Comparison of ENCODE assay signal across 29 cellular contexts in genomic region chr1:225943582-225943981, GRCh38. TPM values are rescaled to one million over a fixed set of nuclear protein-coding genes. Genes with fewer than 3 reads are reported as not detected.
DNase-seq lines count a peak whose midpoint lies in the region; ATAC-seq, FAIRE-seq and TF ChIP-seq lines count a peak whose summit lies in the region.
"Had no signal": no experiment of that assay in that cellular context is flagged by ENCODE, and none has a peak within 500 bp of the region (broad histone marks: within the 10 kb centered on the region; RNA-seq: fewer than 3 reads in every experiment).

No MANE protein-coding gene starts in this region.

- 92% methylated on average over 4 of the region's 4 CpGs; no CpG with 5 or more reads in 1 of the 2 experiments for WGBS in H1 (ENCODE audit: extremely low coverage in 1 of 2, insufficient coverage in 1 of 2, insufficient read length in 1 of 2, insufficient replicate concordance in 2 of 2, low coverage in 1 of 2, low lambda C conversion rate in 2 of 2, missing lambda C conversion rate in 1 of 2), 2 experiments
- WGBS in neuronal stem cell (ENCODE audit: extremely low coverage in 2 of 2, insufficient read length in 2 of 2, insufficient replicate concordance in 1 of 2), 2 donors, result no CpG with 5 or more reads among the region's 4 CpGs

- no peaks in the 10 kb centered on the region for H3K79me2 ChIP-seq in OCI-LY7 (ENCODE audit: insufficient read depth, low read depth, low read length)
- no peaks in the 10 kb centered on the region for H3K79me2 ChIP-seq in H1 (ENCODE audit: control insufficient read depth in 1 of 2, insufficient read depth in 2 of 2, low read length in 2 of 2)

- H2BK15ac ChIP-seq in H1 (ENCODE audit: low read length) (peak overlapping the region; percentile 72; the same call in 1 of the 2 replicates), neuronal stem cell (ENCODE audit: low read length) (no peak overlapping the region)

- H4K20me1 ChIP-seq in OCI-LY7 (ENCODE audit: insufficient read depth, low read length) (no peaks in the 10 kb centered on the region), H1 (replicated peaks in 1 of 2; ENCODE audit: control insufficient read depth in 1 of 2, insufficient read depth in 2 of 2, low read length in 2 of 2) (no peaks in the 10 kb centered on the region)

- peak overlapping the region; percentile 56 for H4K91ac ChIP-seq in H1 (replicated peaks; ENCODE audit: insufficient read length, low read length)
- H4K91ac ChIP-seq in neuronal stem cell (ENCODE audit: low read depth, low read length, poor library complexity), result no peak overlapping the region

- H3K79me1 ChIP-seq in H1 (ENCODE audit: low read depth, low read length), result no peaks in the 10 kb centered on the region
- no peaks in the 10 kb centered on the region for H3K79me1 ChIP-seq in neuronal stem cell (ENCODE audit: low read depth, low read length)

- no peak overlapping the region for H3K4me3 ChIP-seq in left ventricle myocardium inferior
- H3K4me3 ChIP-seq in OCI-LY7 (ENCODE audit: low read depth, low read length, poor library complexity, severe bottlenecking), result no peak overlapping the region
- H3K4me3 ChIP-seq in H1 (ENCODE audit: extremely low read depth in 1 of 4, insufficient read depth in 2 of 4, low read depth in 3 of 4, low read length in 4 of 4), result no peak overlapping the region
- H3K4me3 ChIP-seq in neuronal stem cell (ENCODE audit: low read length in 2 of 2), result no peak overlapping the region
- H3K4me3 ChIP-seq in vagina, result no peak overlapping the region
- H3K4me3 ChIP-seq: GM12878 had no signal

- no peak overlapping the region for H2AK5ac ChIP-seq in H1 (ENCODE audit: low read depth, low read length)
- H2AK5ac ChIP-seq in neuronal stem cell (ENCODE audit: low read depth, low read length), result no peak overlapping the region

- H3K18ac ChIP-seq in H1 (ENCODE audit: extremely low read depth, low read length) (no peak overlapping the region; the same call in 1 of the 2 replicates), neuronal stem cell (ENCODE audit: low read length) (peak overlapping the region; percentile 19)

- H3K27ac ChIP-seq in left ventricle myocardium inferior (replicated peaks) (peak overlapping the region; percentile 27), OCI-LY7 (ENCODE audit: low read depth, low read length, poor library complexity, severe bottlenecking) (peak overlapping the region; percentile 95), H1 (ENCODE audit: low read depth, low read length) (no peak overlapping the region), neuronal stem cell (replicated peaks; ENCODE audit: low read length) (no peak overlapping the region), vagina (no peak overlapping the region)
- H3K27ac ChIP-seq: 22Rv1, C4-2B had no signal

- H3K4me2 ChIP-seq in OCI-LY7 (ENCODE audit: low read length), result peak overlapping the region; percentile 76
- no peak overlapping the region for H3K4me2 ChIP-seq in H1 (ENCODE audit: insufficient read depth in 1 of 2, low read depth in 2 of 2, low read length in 2 of 2)
- no peak overlapping the region for H3K4me2 ChIP-seq in neuronal stem cell (ENCODE audit: insufficient read depth, low read length, poor library complexity, severe bottlenecking)

- H2BK12ac ChIP-seq in H1 (ENCODE audit: low read depth, low read length), result peak overlapping the region; percentile 68; the same call in 1 of the 2 replicates
- no peak overlapping the region for H2BK12ac ChIP-seq in neuronal stem cell (ENCODE audit: low read length)

- no peaks in the 10 kb centered on the region for H3K36me3 ChIP-seq in left ventricle myocardium inferior
- H3K36me3 ChIP-seq in OCI-LY7 (ENCODE audit: insufficient read depth, low read length), result no peaks in the 10 kb centered on the region
- H3K36me3 ChIP-seq in H1 (ENCODE audit: control insufficient read depth in 2 of 4, insufficient read depth in 4 of 4, low read length in 3 of 4), result no peaks in the 10 kb centered on the region
- H3K36me3 ChIP-seq in neuronal stem cell (replicated peaks in 1 of 2; ENCODE audit: control insufficient read depth in 2 of 2, insufficient read depth in 2 of 2, low read length in 2 of 2), result no peaks in the 10 kb centered on the region
- no peaks in the 10 kb centered on the region for H3K36me3 ChIP-seq in vagina

- H2BK5ac ChIP-seq in H1 (ENCODE audit: low read depth, low read length) (no peak overlapping the region), neuronal stem cell (ENCODE audit: low read length) (no peak overlapping the region)

- H4K8ac ChIP-seq in H1 (ENCODE audit: extremely low read depth, insufficient read depth, low read length) (no peak overlapping the region), neuronal stem cell (ENCODE audit: low read depth, low read length) (no peak overlapping the region)

- H3K14ac ChIP-seq in H1 (ENCODE audit: insufficient read length) (no peak overlapping the region), neuronal stem cell (ENCODE audit: low read length) (no peak overlapping the region)

- H2BK120ac ChIP-seq in H1 (replicated peaks; ENCODE audit: low read depth, low read length) (no peak overlapping the region), neuronal stem cell (ENCODE audit: low read depth, low read length) (no peak overlapping the region)

- TF ChIP-seq POLR2A in H1 (IDR thresholded peaks at IDR 0.05; ENCODE audit: control extremely low read depth in 1 of 2, low read depth in 2 of 2, low read length in 2 of 2) (no peak), vagina (IDR thresholded peaks at IDR 0.05) (no peak)

- intact Hi-C loops in left ventricle myocardium inferior (cut with micrococcal nuclease), result no loop called here
- intact Hi-C loops in Right ventricle myocardium superior (cut with DNase I), result no loop called here
- intact Hi-C loops in OCI-LY7 (cut with micrococcal nuclease; ENCODE audit: unreplicated experiment), result loop anchor here (2.0 to 5.0 kb wide), 2 partner anchors 61 to 516 kb away; partner anchors contain the start of genes LBR and TMEM63A
- intact Hi-C loops in vagina (cut with DNase I), result no loop called here

- no peak overlapping the region for H4K5ac ChIP-seq in H1 (ENCODE audit: insufficient read length, low read depth, low read length)

- DNase-seq in left ventricle myocardium inferior (no peak), Right ventricle myocardium superior (no peak), OCI-LY7 (ENCODE audit: low spot score) (no peak), H1 (ENCODE audit: low read depth in 1 of 2, low spot score in 2 of 2) (no peak), neuronal stem cell (ENCODE audit: low spot score) (no peak), NCI-H774 (lab: John Stamatoyannopoulos, UW) (no peak), vagina (ENCODE audit: extremely low spot score in 2 of 2) (no peak)
- DNase-seq: CD8-positive, alpha-beta memory T cell; DMS 273 treated with DMSO at 0.1 percent for 48 hours; DMS79; EL; GDM1; Karpas-422; NCI-H1092 treated with DMSO at 0.1 percent for 48 hours; NCI-H146; NCI-H1930; NCI-H2107; NCI-H524; NCI-H82; RPMI8226; SHP77 had no signal

- H2AFZ ChIP-seq in OCI-LY7 (ENCODE audit: low read length) (no peak overlapping the region; the same call in 1 of the 2 replicates), H1 (ENCODE audit: low read length) (no peak overlapping the region), neuronal stem cell (ENCODE audit: low read length) (no peak overlapping the region)

- POLR2A ChIA-PET in OCI-LY7 (lab: Charles Lee), result interaction anchor here (0.9 to 7.9 kb wide), 8 partner anchors 11 to 165 kb away, joined by 3 to 83 read pairs (median 5); partner anchors contain the start of genes PYCR2 and TMEM63A
- POLR2A ChIA-PET in H1 (lab: Charles Lee; ENCODE audit: partially characterized antibody), result interaction anchor here (1.3 to 1.5 kb wide), 2 partner anchors 93 to 118 kb away, joined by 4 read pairs; partner anchors contain the start of gene H3-3A

- BruUV-seq in OCI-LY7 (replicated peaks; lab: Mats Ljungman, UMichigan), result no TSS peak

- FAIRE-seq in H1 (lab: Jason Lieb, UNC), result no peak
- FAIRE-seq: GM12878, HTR-8/SVneo had no signal

- TF ChIP-seq EP300 in H1 (IDR thresholded peaks at IDR 0.05; ENCODE audit: borderline replicate concordance in 1 of 2, low read depth in 2 of 2, low read length in 2 of 2), result no peak

- H3K9me3 ChIP-seq in left ventricle myocardium inferior (replicated peaks) (no peaks in the 10 kb centered on the region), OCI-LY7 (ENCODE audit: low read length) (no peaks in the 10 kb centered on the region), H1 (ENCODE audit: insufficient read depth in 2 of 2, low read depth in 1 of 2, low read length in 1 of 2) (no peaks in the 10 kb centered on the region), neuronal stem cell (replicated peaks in 1 of 2; ENCODE audit: control insufficient read depth in 2 of 2, insufficient read depth in 1 of 2, low read depth in 1 of 2, low read length in 2 of 2) (no peaks in the 10 kb centered on the region), vagina (no peaks in the 10 kb centered on the region)

- no peak overlapping the region for H3K9ac ChIP-seq in H1 (replicated peaks in 1 of 4; ENCODE audit: extremely low read depth in 1 of 4, low read depth in 3 of 4, low read length in 3 of 4)
- no peak overlapping the region for H3K9ac ChIP-seq in neuronal stem cell (ENCODE audit: low read depth, low read length, poor library complexity)

- H3K27me3 ChIP-seq in left ventricle myocardium inferior (ENCODE audit: low read depth) (peaks cover 3% of the 10 kb centered on the region), H1 (replicated peaks in 1 of 4; ENCODE audit: control insufficient read depth in 3 of 4, extremely low read depth in 1 of 4, insufficient read depth in 3 of 4, low read length in 3 of 4) (peaks cover 0 to 14% (median 9%) of the 10 kb centered on the region in 4 experiments; a peak in 4 of 7 replicates), neuronal stem cell (ENCODE audit: control insufficient read depth in 3 of 3, insufficient read depth in 3 of 3, low read depth in 1 of 3, low read length in 3 of 3) (peaks cover 0 to 17% (median 14%) of the 10 kb centered on the region in 3 experiments), vagina (no peaks in the 10 kb centered on the region)

- H3K9me2 ChIP-seq in OCI-LY7 (ENCODE audit: insufficient read depth, low read length), result no peaks in the 10 kb centered on the region

- no peak overlapping the region for H2BK20ac ChIP-seq in H1 (ENCODE audit: low read length)

- H3K23ac ChIP-seq in H1 (ENCODE audit: insufficient read length) (no peak overlapping the region), neuronal stem cell (ENCODE audit: low read depth, low read length, poor library complexity) (no peak overlapping the region)

- CTCF ChIA-PET in OCI-LY7 (lab: Charles Lee; ENCODE audit: unreplicated experiment) (interaction anchor here (1.0 kb wide), 1 partner anchor 56 kb away, joined by 3 read pairs; the partner anchor contains the start of gene SDE2), H1 (lab: Charles Lee; ENCODE audit: partially characterized antibody) (interaction anchor here (1.2 to 3.1 kb wide), 4 partner anchors 18 to 171 kb away, joined by 3 to 25 read pairs (median 10); no protein-coding TSS in a partner anchor)

- peaks cover 32% of the 10 kb centered on the region for H3K4me1 ChIP-seq in left ventricle myocardium inferior
- peaks cover 78% of the 10 kb centered on the region for H3K4me1 ChIP-seq in OCI-LY7 (ENCODE audit: insufficient read depth, low read length, poor library complexity, severe bottlenecking)
- peaks cover 8 to 23% (median 15%) of the 10 kb centered on the region in 4 experiments for H3K4me1 ChIP-seq in H1 (replicated peaks in 1 of 4; ENCODE audit: control insufficient read depth in 3 of 4, insufficient read depth in 4 of 4, low read length in 3 of 4)
- H3K4me1 ChIP-seq in neuronal stem cell (ENCODE audit: control insufficient read depth in 2 of 2, insufficient read depth in 1 of 2, low read depth in 1 of 2, low read length in 2 of 2), result peaks cover 31 to 40% of the 10 kb centered on the region in 2 donors
- peaks cover 22% of the 10 kb centered on the region for H3K4me1 ChIP-seq in vagina

- ATAC-seq in Right ventricle myocardium superior (ENCODE audit: poor library complexity), result no peak
- no peak for ATAC-seq in GM21447 (IDR thresholded peaks at IDR 0.05; ENCODE audit: unreplicated experiment)

- H3K23me2 ChIP-seq in H1 (ENCODE audit: low read depth, low read length), result no peaks in the 10 kb centered on the region

- no peak overlapping the region for H3K56ac ChIP-seq in H1 (replicated peaks; ENCODE audit: insufficient read length, low read depth, low read length)

- TF ChIP-seq CTCF in left ventricle myocardium inferior (IDR thresholded peaks at IDR 0.05; ENCODE audit: borderline replicate concordance) (no peak), OCI-LY7 (conservative IDR thresholded peaks at IDR 0.05; ENCODE audit: low read length) (no peak), H1 (IDR thresholded peaks at IDR 0.05; ENCODE audit: control extremely low read depth in 1 of 3, insufficient read depth in 1 of 3, low read depth in 1 of 3, low read length in 3 of 3) (no peak), vagina (IDR thresholded peaks at IDR 0.05) (no peak)

- no peak overlapping the region for H3K4ac ChIP-seq in H1 (replicated peaks; ENCODE audit: insufficient read length, low read depth, low read length)
- H3K4ac ChIP-seq in neuronal stem cell (ENCODE audit: low read length), result no peak overlapping the region

- no peak for TF ChIP-seq RAD21 in H1 (IDR thresholded peaks at IDR 0.05 in 1 of 2, conservative IDR thresholded peaks at IDR 0.05 in 1 of 2; ENCODE audit: low read depth in 2 of 2, low read length in 2 of 2)

RNA-seq across cellular contexts. Expression of gene LEFTY2, which starts 2.6 kb away (rescaled TPM):
- 0.69 TPM for total RNA-seq in left ventricle myocardium inferior
- 0.24 TPM for total RNA-seq in Right ventricle myocardium superior
- 3.8 and 4.8 TPM in 2 replicates for total RNA-seq in OCI-LY7 (2014; rRNA removed; shearing (Covaris generic))
- total RNA-seq in OCI-LY7 (2022), result 4.3 and 7.3 TPM in 2 replicates
- total RNA-seq in H1 (2021; fragmentation: NEBNext Ultra II Directional; extraction: Animal tissue kit (Norgen Biotek cat#: 25700)), result 3.2 and 4.3 TPM in 2 replicates
- polyA plus RNA-seq in H1 (2011; rRNA removed), result 2.6 and 2.9 TPM in 2 replicates
- polyA plus RNA-seq in H1 (2011; cell fraction: cytosol; rRNA removed), result 3.1 TPM
- polyA plus RNA-seq in H1 (2011; cell fraction: nucleus; rRNA removed), result 2.5 TPM
- polyA plus RNA-seq in H1 (2012, experiment 1 of 2), result 0.94 to 1.9 TPM (median 1.4 TPM) in 4 replicates
- 2.2 TPM for polyA plus RNA-seq in H1 (2012, experiment 2 of 2)
- polyA plus RNA-seq in H1 (2013, experiment 1 of 2), result 44.6 TPM
- polyA plus RNA-seq in H1 (2013, experiment 2 of 2), result 54.0 TPM
- 0.83 and 1.4 TPM in 2 replicates for polyA minus RNA-seq in H1 (2011; rRNA and poly(A)+ RNA removed)
- 0.88 TPM for polyA minus RNA-seq in H1 (2011; cell fraction: cytosol; rRNA and poly(A)+ RNA removed)
- 1.5 TPM for polyA minus RNA-seq in H1 (2011; cell fraction: nucleus; rRNA and poly(A)+ RNA removed)
- 0.11 TPM for polyA plus RNA-seq in neuronal stem cell (2013, experiment 1 of 2)
- 0.10 TPM for polyA plus RNA-seq in neuronal stem cell (2013, experiment 2 of 2)
- total RNA-seq in vagina, result 2.7 TPM
- total RNA-seq: B cell; CD8-positive, alpha-beta memory T cell; GM12878; H4 had no signal
- polyA plus RNA-seq: CD8-positive, alpha-beta memory T cell; GM12878 had no signal

RNA-seq across cellular contexts. Expression of gene PYCR2, which starts 19.5 kb away (rescaled TPM):
- total RNA-seq in left ventricle myocardium inferior (64.0 TPM), Right ventricle myocardium superior (60.3 TPM), OCI-LY7 (2022) (153 and 181 TPM in 2 replicates), vagina (47.4 TPM)
- 120 and 136 TPM in 2 replicates for total RNA-seq in OCI-LY7 (2014; rRNA removed; shearing (Covaris generic))
- total RNA-seq in H1 (2021; fragmentation: NEBNext Ultra II Directional; extraction: Animal tissue kit (Norgen Biotek cat#: 25700)), result 84.3 and 84.6 TPM in 2 replicates
- 79.3 and 96.6 TPM in 2 replicates for polyA plus RNA-seq in H1 (2011; rRNA removed)
- 96.5 TPM for polyA plus RNA-seq in H1 (2011; cell fraction: cytosol; rRNA removed)
- polyA plus RNA-seq in H1 (2011; cell fraction: nucleus; rRNA removed), result 96.7 TPM
- polyA plus RNA-seq in H1 (2012, experiment 1 of 2), result 63.1 to 84.9 TPM (median 76.1 TPM) in 4 replicates
- polyA plus RNA-seq in H1 (2012, experiment 2 of 2), result 59.4 TPM
- 113 TPM for polyA plus RNA-seq in H1 (2013, experiment 1 of 2)
- polyA plus RNA-seq in H1 (2013, experiment 2 of 2), result 115 TPM
- 41.8 and 68.7 TPM in 2 replicates for polyA minus RNA-seq in H1 (2011; rRNA and poly(A)+ RNA removed)
- 22.0 TPM for polyA minus RNA-seq in H1 (2011; cell fraction: cytosol; rRNA and poly(A)+ RNA removed)
- 26.9 TPM for polyA minus RNA-seq in H1 (2011; cell fraction: nucleus; rRNA and poly(A)+ RNA removed)
- 52.5 TPM for polyA plus RNA-seq in neuronal stem cell (2013, experiment 1 of 2)
- polyA plus RNA-seq in neuronal stem cell (2013, experiment 2 of 2), result 54.2 TPM

RNA-seq across cellular contexts. Expression of gene LEFTY1, which starts 54.6 kb away (rescaled TPM):
- total RNA-seq in left ventricle myocardium inferior, result 0.55 TPM
- 0.13 TPM for total RNA-seq in Right ventricle myocardium superior
- total RNA-seq in OCI-LY7 (2014; rRNA removed; shearing (Covaris generic)), result 0.09 TPM in 1 of 2 replicates, not detected in the other
- 0.44 and 1.0 TPM in 2 replicates for total RNA-seq in OCI-LY7 (2022)
- 8.4 and 11.7 TPM in 2 replicates for total RNA-seq in H1 (2021; fragmentation: NEBNext Ultra II Directional; extraction: Animal tissue kit (Norgen Biotek cat#: 25700))
- 4.5 and 7.3 TPM in 2 replicates for polyA plus RNA-seq in H1 (2011; rRNA removed)
- polyA plus RNA-seq in H1 (2011; cell fraction: cytosol; rRNA removed), result 7.1 TPM
- 8.4 TPM for polyA plus RNA-seq in H1 (2011; cell fraction: nucleus; rRNA removed)
- 1.8 to 3.5 TPM (median 3.1 TPM) in 4 replicates for polyA plus RNA-seq in H1 (2012, experiment 1 of 2)
- 3.5 TPM for polyA plus RNA-seq in H1 (2012, experiment 2 of 2)
- polyA plus RNA-seq in H1 (2013, experiment 1 of 2), result 112 TPM
- polyA plus RNA-seq in H1 (2013, experiment 2 of 2), result 131 TPM
- 0.66 and 1.3 TPM in 2 replicates for polyA minus RNA-seq in H1 (2011; rRNA and poly(A)+ RNA removed)
- polyA minus RNA-seq in H1 (2011; cell fraction: cytosol; rRNA and poly(A)+ RNA removed), result 3.0 TPM
- polyA minus RNA-seq in H1 (2011; cell fraction: nucleus; rRNA and poly(A)+ RNA removed), result 3.1 TPM
- 0.33 TPM for polyA plus RNA-seq in neuronal stem cell (2013, experiment 1 of 2)
- polyA plus RNA-seq in neuronal stem cell (2013, experiment 2 of 2), result 0.21 TPM
- total RNA-seq in vagina, result not detected
- total RNA-seq: B cell; CD8-positive, alpha-beta memory T cell had no signal
- polyA plus RNA-seq: IgD-negative memory B cell had no signal

RNA-seq across cellular contexts. Expression of gene SDE2, which starts 55.6 kb away (rescaled TPM):
- 11.3 TPM for total RNA-seq in left ventricle myocardium inferior
- 9.4 TPM for total RNA-seq in Right ventricle myocardium superior
- total RNA-seq in OCI-LY7 (2014; rRNA removed; shearing (Covaris generic)), result 18.2 and 22.0 TPM in 2 replicates
- 25.0 and 25.4 TPM in 2 replicates for total RNA-seq in OCI-LY7 (2022)
- 16.5 and 16.7 TPM in 2 replicates for total RNA-seq in H1 (2021; fragmentation: NEBNext Ultra II Directional; extraction: Animal tissue kit (Norgen Biotek cat#: 25700))
- 8.0 and 8.5 TPM in 2 replicates for polyA plus RNA-seq in H1 (2011; rRNA removed)
- 11.6 TPM for polyA plus RNA-seq in H1 (2011; cell fraction: cytosol; rRNA removed)
- 3.6 TPM for polyA plus RNA-seq in H1 (2011; cell fraction: nucleus; rRNA removed)
- 6.6 to 8.3 TPM (median 6.7 TPM) in 4 replicates for polyA plus RNA-seq in H1 (2012, experiment 1 of 2)
- polyA plus RNA-seq in H1 (2012, experiment 2 of 2), result 2.2 TPM
- 7.0 TPM for polyA plus RNA-seq in H1 (2013, experiment 1 of 2)
- polyA plus RNA-seq in H1 (2013, experiment 2 of 2), result 7.1 TPM
- 7.5 and 7.9 TPM in 2 replicates for polyA minus RNA-seq in H1 (2011; rRNA and poly(A)+ RNA removed)
- 8.1 TPM for polyA minus RNA-seq in H1 (2011; cell fraction: cytosol; rRNA and poly(A)+ RNA removed)
- 7.5 TPM for polyA minus RNA-seq in H1 (2011; cell fraction: nucleus; rRNA and poly(A)+ RNA removed)
- polyA plus RNA-seq in neuronal stem cell (2013, experiment 1 of 2), result 7.9 TPM
- 8.1 TPM for polyA plus RNA-seq in neuronal stem cell (2013, experiment 2 of 2)
- total RNA-seq in vagina, result 14.7 TPM

Comparison
In these comparisons a context has a peak if more than half of its experiments do, and no peak if none do; other contexts are left out.
1. H3K27ac ChIP-seq: peak in left ventricle myocardium inferior (single experiment) and OCI-LY7 (single experiment); none in H1 (single experiment), neuronal stem cell (single experiment) and vagina (single experiment).